29 cellular contexts compared by ENCODE assay signal in genomic region chr17:32211671-32212070, GRCh38.
"Had no signal": no experiment of that assay in that cellular context is flagged by ENCODE, and none has a peak within 500 bp of the region (broad histone marks: within the 10 kb centered on the region; RNA-seq: fewer than 3 reads in every experiment).

No MANE protein-coding gene starts in this region.

- H3K4me3 Mint-ChIP-seq: stimulated activated effector memory CD8-positive, alpha-beta T cell treated with anti-CD3 and anti-CD28 coated beads, Interleukin-12 subunit alpha, Interleukin-12 subunit beta, amount 100 ng/mL, for 72 hours; stimulated activated memory B cell treated with anti-CD40 and anti-IgM and Interleukin-4, amounts not matched to agents 10 μg/mL and 1 μg/mL and 100 μg/mL, for 72 hours; stimulated activated naive B cell treated with anti-CD40 and anti-IgM and Interleukin-4, amounts not matched to agents 10 μg/mL and 1 μg/mL and 100 μg/mL, for 72 hours; stimulated activated naive CD8-positive, alpha-beta T cell treated with anti-CD3 and anti-CD28 coated beads, Interleukin-15, amount 100 ng/mL, for 72 hours; stimulated activated naive CD8-positive, alpha-beta T cell treated with anti-CD3 and anti-CD28 coated beads, Interleukin-15, Interleukin-2, amounts not matched to agents 100 ng/mL and 50 ng/mL, for 24 hours; type B pancreatic cell had no signal

- H3K4me1 Mint-ChIP-seq: stimulated activated effector memory CD8-positive, alpha-beta T cell treated with anti-CD3 and anti-CD28 coated beads, Interleukin-12 subunit alpha, Interleukin-12 subunit beta, amount 100 ng/mL, for 72 hours; stimulated activated memory B cell treated with anti-CD40 and anti-IgM and Interleukin-4, amounts not matched to agents 10 μg/mL and 1 μg/mL and 100 μg/mL, for 72 hours; stimulated activated naive B cell treated with anti-CD40 and anti-IgM and Interleukin-4, amounts not matched to agents 10 μg/mL and 1 μg/mL and 100 μg/mL, for 72 hours; stimulated activated naive CD8-positive, alpha-beta T cell treated with anti-CD3 and anti-CD28 coated beads, Interleukin-15, amount 100 ng/mL, for 72 hours had no signal

- H3K4me3 ChIP-seq: stomach, suprapubic skin, testis, thoracic aorta, thyroid gland, tibial artery, tibial nerve, transverse colon, upper lobe of left lung, upper lobe of right lung, uterus, vagina had no signal

- H3K27ac ChIP-seq: stomach, suprapubic skin, testis, thoracic aorta, thyroid gland, tibial artery, tibial nerve, transverse colon, upper lobe of left lung, upper lobe of right lung, uterus, vagina had no signal

- DNase-seq: stimulated activated CD4-positive, alpha-beta T cell treated with anti-CD3 and anti-CD28 coated beads, Interleukin-2, amount 100 ng/mL, for 48 hours; stimulated activated CD4-positive, alpha-beta T cell treated with anti-CD3 and anti-CD28 coated beads, Interleukin-4, amount 100 ng/mL, for 1 hour; stimulated activated CD4-positive, alpha-beta T cell treated with anti-CD3 and anti-CD28 coated beads, Interleukin-4, amount 100 ng/mL, for 24 hours; stimulated activated CD4-positive, alpha-beta T cell treated with anti-CD3 and anti-CD28 coated beads, Interleukin-4, amount 100 ng/mL, for 4 hours; stimulated activated CD8-positive, alpha-beta memory T cell treated with anti-CD3 and anti-CD28 coated beads, Interleukin-4, amount 100 ng/mL, for 48 hours; stimulated activated naive B cell treated with anti-CD40 and anti-IgM and Interleukin-4, amounts not matched to agents 10 μg/mL and 1 μg/mL and 100 μg/mL, for 72 hours; stimulated activated naive CD4-positive, alpha-beta T cell; stimulated activated naive CD4-positive, alpha-beta T cell treated with Interleukin-2 at 50 U/mL for 16 hours; stimulated activated naive CD8-positive, alpha-beta T cell treated with anti-CD3 and anti-CD28 coated beads, Interleukin-15, amount 100 ng/mL, for 72 hours; stimulated activated naive CD8-positive, alpha-beta T cell treated with anti-CD3 and anti-CD28 coated beads, Interleukin-15, Interleukin-2, amounts not matched to agents 100 U/mL and 50 U/mL, for 24 hours; stomach; substantia nigra; testis; thyroid gland; tibial artery; transverse colon; trophoblast cell; upper lobe of left lung; upper lobe of right lung; uterus had no signal

- H3K9me3 ChIP-seq: stomach, suprapubic skin, testis, thoracic aorta, thyroid gland, tibial artery, tibial nerve, transverse colon, upper lobe of left lung, upper lobe of right lung, uterus, vagina had no signal

- H3K27me3 Mint-ChIP-seq: stimulated activated memory B cell treated with anti-CD40 and anti-IgM and Interleukin-4, amounts not matched to agents 10 μg/mL and 1 μg/mL and 100 μg/mL, for 72 hours; stimulated activated naive B cell treated with anti-CD40 and anti-IgM and Interleukin-4, amounts not matched to agents 10 μg/mL and 1 μg/mL and 100 μg/mL, for 72 hours; stimulated activated naive CD8-positive, alpha-beta T cell treated with anti-CD3 and anti-CD28 coated beads, Interleukin-15, amount 100 ng/mL, for 72 hours; stimulated activated naive CD8-positive, alpha-beta T cell treated with anti-CD3 and anti-CD28 coated beads, Interleukin-15, Interleukin-2, amounts not matched to agents 100 ng/mL and 50 ng/mL, for 24 hours; type B pancreatic cell had no signal

- H3K4me1 ChIP-seq: stomach, suprapubic skin, testis, thyroid gland, tibial artery, tibial nerve, transverse colon, upper lobe of left lung, upper lobe of right lung, uterus, vagina had no signal

- H3K27ac Mint-ChIP-seq: stimulated activated effector memory CD8-positive, alpha-beta T cell treated with anti-CD3 and anti-CD28 coated beads, Interleukin-12 subunit alpha, Interleukin-12 subunit beta, amount 100 ng/mL, for 72 hours; stimulated activated memory B cell treated with anti-CD40 and anti-IgM and Interleukin-4, amounts not matched to agents 10 μg/mL and 1 μg/mL and 100 μg/mL, for 72 hours; stimulated activated naive B cell treated with anti-CD40 and anti-IgM and Interleukin-4, amounts not matched to agents 10 μg/mL and 1 μg/mL and 100 μg/mL, for 72 hours; stimulated activated naive CD8-positive, alpha-beta T cell treated with anti-CD3 and anti-CD28 coated beads, Interleukin-15, amount 100 ng/mL, for 72 hours; stimulated activated naive CD8-positive, alpha-beta T cell treated with anti-CD3 and anti-CD28 coated beads, Interleukin-15, Interleukin-2, amounts not matched to agents 100 ng/mL and 50 ng/mL, for 24 hours; type B pancreatic cell had no signal

- FAIRE-seq: urothelium cell line had no signal

- H3K27me3 ChIP-seq: stomach, suprapubic skin, testis, thyroid gland, tibial artery, tibial nerve, transverse colon, upper lobe of right lung, uterus, vagina had no signal

- H3K36me3 ChIP-seq: uterus had no signal

- H3K9me3 Mint-ChIP-seq: stimulated activated effector memory CD8-positive, alpha-beta T cell treated with anti-CD3 and anti-CD28 coated beads, Interleukin-12 subunit alpha, Interleukin-12 subunit beta, amount 100 ng/mL, for 72 hours; stimulated activated memory B cell treated with anti-CD40 and anti-IgM and Interleukin-4, amounts not matched to agents 10 μg/mL and 1 μg/mL and 100 μg/mL, for 72 hours; stimulated activated naive B cell treated with anti-CD40 and anti-IgM and Interleukin-4, amounts not matched to agents 10 μg/mL and 1 μg/mL and 100 μg/mL, for 72 hours; stimulated activated naive CD8-positive, alpha-beta T cell treated with anti-CD3 and anti-CD28 coated beads, Interleukin-15, amount 100 ng/mL, for 72 hours; stimulated activated naive CD8-positive, alpha-beta T cell treated with anti-CD3 and anti-CD28 coated beads, Interleukin-15, Interleukin-2, amounts not matched to agents 100 ng/mL and 50 ng/mL, for 24 hours; type B pancreatic cell had no signal
